Comparison of ENCODE assay signal across 23 cellular contexts in the genomic region with DNA sequence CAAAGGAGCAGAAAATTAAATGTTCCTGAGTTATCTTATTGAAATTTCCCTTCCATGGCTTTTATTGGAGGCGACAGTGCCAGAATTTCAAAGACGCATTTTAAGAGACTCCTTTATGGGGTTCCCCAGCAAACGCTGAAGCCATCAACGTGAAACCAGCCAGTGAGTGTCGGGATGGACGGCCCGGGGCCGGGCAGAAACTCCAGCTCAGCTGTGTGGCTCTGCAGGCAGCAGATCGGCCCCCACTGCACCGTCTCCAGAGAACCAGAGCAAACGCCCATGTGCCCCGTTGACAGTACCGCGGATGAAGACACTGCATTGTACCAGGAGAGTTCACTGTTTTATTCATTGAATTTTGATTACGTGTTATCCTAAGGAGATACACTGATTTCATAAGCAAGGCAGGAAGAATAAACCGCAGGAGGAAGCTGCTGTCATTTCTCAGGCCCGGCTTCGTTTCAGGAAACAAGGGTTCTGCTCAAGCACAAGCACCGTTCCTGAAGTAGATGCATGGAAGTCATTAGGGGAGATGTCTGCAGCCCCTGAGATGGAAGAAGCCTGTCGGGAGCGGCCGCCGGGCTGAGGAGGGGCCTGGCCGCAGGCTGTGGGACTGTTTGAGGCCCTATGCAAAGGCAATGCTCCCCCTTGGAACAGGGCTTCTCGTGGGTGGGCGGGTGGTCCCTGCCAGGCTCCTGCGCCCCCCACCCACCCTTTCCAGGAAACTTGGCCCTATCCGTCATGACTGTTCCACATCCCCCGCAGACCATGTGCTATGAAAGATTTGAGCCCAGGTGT.
"Had no signal": no experiment of that assay in that cellular context is flagged by ENCODE, and none has a peak within 500 bp of the region (broad histone marks: within the 10 kb centered on the region; RNA-seq: fewer than 3 reads in every experiment).

No MANE protein-coding gene starts in this region.

- H3K9me3 Mint-ChIP-seq: activated naive CD4-positive, alpha-beta T cell treated with anti-CD3 and anti-CD28 coated beads, Interleukin-2, amount 10 ng/mL, durations not matched to agents 7 days and 5 days; immature natural killer cell; natural killer cell; stimulated activated naive B cell treated with anti-CD40 and anti-IgM and Interleukin-4, amounts not matched to agents 10 μg/mL and 1 μg/mL and 100 μg/mL, for 72 hours had no signal

- H3K27ac ChIP-seq: cardiac muscle cell, foreskin keratinocyte, hepatocyte, left ventricle myocardium inferior, prostate gland, transverse colon, vagina had no signal

- H3K36me3 Mint-ChIP-seq: activated naive CD4-positive, alpha-beta T cell treated with anti-CD3 and anti-CD28 coated beads, Interleukin-2, amount 10 ng/mL, durations not matched to agents 7 days and 5 days; immature natural killer cell; natural killer cell; stimulated activated naive B cell treated with anti-CD40 and anti-IgM and Interleukin-4, amounts not matched to agents 10 μg/mL and 1 μg/mL and 100 μg/mL, for 72 hours had no signal

- H3K27me3 Mint-ChIP-seq: activated naive CD4-positive, alpha-beta T cell treated with anti-CD3 and anti-CD28 coated beads, Interleukin-2, amount 10 ng/mL, durations not matched to agents 7 days and 5 days had no signal

- H3K4me3 Mint-ChIP-seq: activated naive CD4-positive, alpha-beta T cell treated with anti-CD3 and anti-CD28 coated beads, Interleukin-2, amount 10 ng/mL, durations not matched to agents 7 days and 5 days; immature natural killer cell; natural killer cell; stimulated activated naive B cell treated with anti-CD40 and anti-IgM and Interleukin-4, amounts not matched to agents 10 μg/mL and 1 μg/mL and 100 μg/mL, for 72 hours had no signal

- H3K4me3 ChIP-seq: cardiac muscle cell, hepatocyte, left ventricle myocardium inferior, prostate gland, transverse colon, vagina had no signal

- H3K4me1 Mint-ChIP-seq: activated naive CD4-positive, alpha-beta T cell treated with anti-CD3 and anti-CD28 coated beads, Interleukin-2, amount 10 ng/mL, durations not matched to agents 7 days and 5 days; immature natural killer cell; stimulated activated naive B cell treated with anti-CD40 and anti-IgM and Interleukin-4, amounts not matched to agents 10 μg/mL and 1 μg/mL and 100 μg/mL, for 72 hours had no signal

- H3K27me3 ChIP-seq: cardiac muscle cell, foreskin keratinocyte, hepatocyte, transverse colon, vagina had no signal

- H3K36me3 ChIP-seq: cardiac muscle cell, left ventricle myocardium inferior, prostate gland, transverse colon, vagina had no signal

- DNase-seq: activated CD4-positive, alpha-beta T cell treated with anti-CD3 and anti-CD28 coated beads for 4 hours; activated CD4-positive, alpha-beta T cell treated with anti-CD3 and anti-CD28 coated beads, Interleukin-2, amount 50 U/mL, for 48 hours; activated CD4-positive, CD25-positive, alpha-beta regulatory T cell; activated naive CD4-positive, alpha-beta T cell treated with anti-CD3 and anti-CD28 coated beads, Interleukin-2, amount 10 ng/mL, durations not matched to agents 7 days and 5 days; activated T-cell treated with anti-CD3 and anti-CD28 coated beads, Interleukin-2, amount 50 U/mL, for 48 hours; dermis blood vessel endothelial cell; effector CD8-positive, alpha-beta T cell; erythroblast; foreskin keratinocyte; immature natural killer cell; left ventricle myocardium inferior; mammary epithelial cell; midbrain; natural killer cell; stimulated activated CD4-positive, alpha-beta T cell treated with anti-CD3 and anti-CD28 coated beads, Interleukin-2, amount 100 ng/mL, for 48 hours; stimulated activated CD8-positive, alpha-beta memory T cell treated with anti-CD3 and anti-CD28 coated beads, Interleukin-4, amount 100 ng/mL, for 48 hours; stimulated activated naive B cell treated with anti-CD40 and anti-IgM and Interleukin-4, amounts not matched to agents 10 μg/mL and 1 μg/mL and 100 μg/mL, for 72 hours; T1000; transverse colon had no signal

- H3K27ac Mint-ChIP-seq: activated naive CD4-positive, alpha-beta T cell treated with anti-CD3 and anti-CD28 coated beads, Interleukin-2, amount 10 ng/mL, durations not matched to agents 7 days and 5 days; immature natural killer cell; natural killer cell; stimulated activated naive B cell treated with anti-CD40 and anti-IgM and Interleukin-4, amounts not matched to agents 10 μg/mL and 1 μg/mL and 100 μg/mL, for 72 hours had no signal

- H2AFZ ChIP-seq: hepatocyte had no signal

- H3K4me1 ChIP-seq: foreskin keratinocyte, left ventricle myocardium inferior, prostate gland, transverse colon, vagina had no signal

- H3K4me2 ChIP-seq: hepatocyte had no signal

- H3K9me3 ChIP-seq: left ventricle myocardium inferior, prostate gland, transverse colon, vagina had no signal

- H3K79me2 ChIP-seq: hepatocyte had no signal
